ENCODE assay signal across 2 cellular contexts in the genomic region with DNA sequence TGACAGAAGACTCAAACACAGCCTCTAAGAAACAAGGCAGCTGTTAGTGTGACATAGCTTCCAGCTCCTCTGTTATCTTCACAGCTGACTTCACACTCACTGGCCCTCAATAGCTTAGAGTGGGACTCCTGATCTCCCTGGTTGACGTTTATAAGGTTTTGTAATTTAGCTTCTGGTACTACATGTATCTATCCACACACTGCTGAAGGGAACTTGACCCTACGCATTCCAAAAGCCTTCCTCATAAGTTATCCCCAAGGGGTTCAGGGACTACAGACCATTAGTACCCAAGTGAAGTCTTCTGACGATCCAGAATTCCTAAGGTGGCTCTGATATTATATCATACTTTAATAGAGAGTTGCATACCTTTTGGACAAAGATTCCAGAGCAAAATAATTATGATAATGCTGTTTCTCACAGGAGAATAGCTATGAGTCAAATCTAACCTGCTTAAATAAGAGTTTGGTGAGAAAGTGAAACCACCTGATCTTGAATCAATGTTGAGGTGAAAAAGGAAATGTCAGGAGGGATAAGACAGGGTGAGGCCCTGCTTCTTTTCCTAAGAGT.
TF ChIP-seq lines count a peak whose summit lies in the region.

No MANE protein-coding gene starts in this region.

TF ChIP-seq in HepG2, 621 proteins besides CTCF, POLR2A, EP300 and RAD21:
- TF ChIP-seq ARID2 (CRISPR knock-in tag; IDR thresholded peaks at IDR 0.05; ENCODE audit: borderline replicate concordance) (no peak), ZNF850 (CRISPR knock-in tag; conservative IDR thresholded peaks at IDR 0.05) (no peak)
- TF ChIP-seq, protein P1, sequence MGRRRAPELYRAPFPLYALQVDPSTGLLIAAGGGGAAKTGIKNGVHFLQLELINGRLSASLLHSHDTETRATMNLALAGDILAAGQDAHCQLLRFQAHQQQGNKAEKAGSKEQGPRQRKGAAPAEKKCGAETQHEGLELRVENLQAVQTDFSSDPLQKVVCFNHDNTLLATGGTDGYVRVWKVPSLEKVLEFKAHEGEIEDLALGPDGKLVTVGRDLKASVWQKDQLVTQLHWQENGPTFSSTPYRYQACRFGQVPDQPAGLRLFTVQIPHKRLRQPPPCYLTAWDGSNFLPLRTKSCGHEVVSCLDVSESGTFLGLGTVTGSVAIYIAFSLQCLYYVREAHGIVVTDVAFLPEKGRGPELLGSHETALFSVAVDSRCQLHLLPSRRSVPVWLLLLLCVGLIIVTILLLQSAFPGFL (CRISPR knock-in tag; IDR thresholded peaks at IDR 0.05), result no peak
- TF ChIP-seq, protein P2, sequence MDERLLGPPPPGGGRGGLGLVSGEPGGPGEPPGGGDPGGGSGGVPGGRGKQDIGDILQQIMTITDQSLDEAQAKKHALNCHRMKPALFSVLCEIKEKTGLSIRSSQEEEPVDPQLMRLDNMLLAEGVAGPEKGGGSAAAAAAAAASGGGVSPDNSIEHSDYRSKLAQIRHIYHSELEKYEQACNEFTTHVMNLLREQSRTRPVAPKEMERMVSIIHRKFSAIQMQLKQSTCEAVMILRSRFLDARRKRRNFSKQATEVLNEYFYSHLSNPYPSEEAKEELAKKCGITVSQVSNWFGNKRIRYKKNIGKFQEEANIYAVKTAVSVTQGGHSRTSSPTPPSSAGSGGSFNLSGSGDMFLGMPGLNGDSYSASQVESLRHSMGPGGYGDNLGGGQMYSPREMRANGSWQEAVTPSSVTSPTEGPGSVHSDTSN (CRISPR knock-in tag; IDR thresholded peaks at IDR 0.05), result no peak
- TF ChIP-seq, protein P3, sequence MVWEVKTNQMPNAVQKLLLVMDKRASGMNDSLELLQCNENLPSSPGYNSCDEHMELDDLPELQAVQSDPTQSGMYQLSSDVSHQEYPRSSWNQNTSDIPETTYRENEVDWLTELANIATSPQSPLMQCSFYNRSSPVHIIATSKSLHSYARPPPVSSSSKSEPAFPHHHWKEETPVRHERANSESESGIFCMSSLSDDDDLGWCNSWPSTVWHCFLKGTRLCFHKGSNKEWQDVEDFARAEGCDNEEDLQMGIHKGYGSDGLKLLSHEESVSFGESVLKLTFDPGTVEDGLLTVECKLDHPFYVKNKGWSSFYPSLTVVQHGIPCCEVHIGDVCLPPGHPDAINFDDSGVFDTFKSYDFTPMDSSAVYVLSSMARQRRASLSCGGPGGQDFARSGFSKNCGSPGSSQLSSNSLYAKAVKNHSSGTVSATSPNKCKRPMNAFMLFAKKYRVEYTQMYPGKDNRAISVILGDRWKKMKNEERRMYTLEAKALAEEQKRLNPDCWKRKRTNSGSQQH (CRISPR knock-in tag; IDR thresholded peaks at IDR 0.05; ENCODE audit: low read depth), result no peak

TF ChIP-seq in HEK293T, 16 proteins besides CTCF, POLR2A, EP300 and RAD21:
- TF ChIP-seq FOXA1 (IDR thresholded peaks at IDR 0.05) (no peak), ARNT (IDR thresholded peaks at IDR 0.05) (no peak), CTBP1 (IDR thresholded peaks at IDR 0.05; ENCODE audit: borderline replicate concordance) (no peak), SUZ12 (IDR thresholded peaks at IDR 0.05) (no peak), TARDBP (IDR thresholded peaks at IDR 0.05) (no peak), HDGF (IDR thresholded peaks at IDR 0.05; ENCODE audit: borderline replicate concordance) (no peak), FOXM1 (IDR thresholded peaks at IDR 0.05; ENCODE audit: borderline replicate concordance) (no peak), ZNF384 (IDR thresholded peaks at IDR 0.05) (no peak), NFRKB (IDR thresholded peaks at IDR 0.05) (no peak), BHLHE40 (IDR thresholded peaks at IDR 0.05; ENCODE audit: borderline replicate concordance) (no peak), ELF4 (IDR thresholded peaks at IDR 0.05) (no peak)
- TF ChIP-seq, protein P4, sequence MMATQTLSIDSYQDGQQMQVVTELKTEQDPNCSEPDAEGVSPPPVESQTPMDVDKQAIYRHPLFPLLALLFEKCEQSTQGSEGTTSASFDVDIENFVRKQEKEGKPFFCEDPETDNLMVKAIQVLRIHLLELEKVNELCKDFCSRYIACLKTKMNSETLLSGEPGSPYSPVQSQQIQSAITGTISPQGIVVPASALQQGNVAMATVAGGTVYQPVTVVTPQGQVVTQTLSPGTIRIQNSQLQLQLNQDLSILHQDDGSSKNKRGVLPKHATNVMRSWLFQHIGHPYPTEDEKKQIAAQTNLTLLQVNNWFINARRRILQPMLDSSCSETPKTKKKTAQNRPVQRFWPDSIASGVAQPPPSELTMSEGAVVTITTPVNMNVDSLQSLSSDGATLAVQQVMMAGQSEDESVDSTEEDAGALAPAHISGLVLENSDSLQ (IDR thresholded peaks at IDR 0.05), result no peak
